1 cellular context compared by ENCODE assay signal in the genomic region with DNA sequence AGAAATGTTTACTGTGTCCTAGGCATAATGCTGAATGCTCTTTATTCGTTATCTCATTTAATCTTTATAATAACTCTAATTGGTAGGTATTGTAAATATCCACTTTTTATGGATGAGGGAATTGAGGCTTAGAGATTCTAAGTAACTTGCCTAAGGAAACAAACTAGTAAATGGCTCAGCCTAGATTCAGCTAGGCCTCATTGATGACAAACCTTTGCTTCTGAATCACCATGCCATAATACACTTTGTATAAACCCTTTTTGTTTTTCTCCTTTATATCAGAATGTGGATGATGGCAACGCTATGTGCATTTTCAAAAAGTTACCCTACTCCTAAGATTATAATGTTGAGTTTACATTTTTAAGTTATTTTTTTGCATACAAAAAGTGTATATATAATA.
TF ChIP-seq lines count a peak whose summit lies in the region.

No MANE protein-coding gene starts in this region.

TF ChIP-seq in IMR-90, 13 proteins besides CTCF, POLR2A, EP300 and RAD21:
- TF ChIP-seq RFX5 (IDR thresholded peaks at IDR 0.05; ENCODE audit: low read depth, low read length) (no peak), NFE2L2 (IDR thresholded peaks at IDR 0.05; ENCODE audit: low read depth, low read length) (no peak), USF2 (IDR thresholded peaks at IDR 0.05; ENCODE audit: low read depth, low read length) (no peak), RCOR1 (IDR thresholded peaks at IDR 0.05; ENCODE audit: insufficient replicate concordance, low read length) (no peak), MAFK (IDR thresholded peaks at IDR 0.05; ENCODE audit: low read depth, low read length) (no peak), ELK1 (IDR thresholded peaks at IDR 0.05; ENCODE audit: borderline replicate concordance, low read depth, low read length) (no peak), SMC3 (IDR thresholded peaks at IDR 0.05; ENCODE audit: low read depth, low read length) (no peak), FOS (IDR thresholded peaks at IDR 0.05; ENCODE audit: low read depth, low read length) (no peak), MXI1 (IDR thresholded peaks at IDR 0.05; ENCODE audit: borderline replicate concordance, low read depth, low read length) (no peak), CEBPB (IDR thresholded peaks at IDR 0.05; ENCODE audit: low read depth, low read length) (no peak), BHLHE40 (IDR thresholded peaks at IDR 0.05; ENCODE audit: low read depth, low read length) (no peak), MAZ (IDR thresholded peaks at IDR 0.05; ENCODE audit: borderline replicate concordance, low read depth, low read length) (no peak), CHD1 (IDR thresholded peaks at IDR 0.05; ENCODE audit: low read depth, low read length) (no peak)
